ENCODE assay signal across 34 cellular contexts in genomic region chr17:8254881-8255280, GRCh38.
"Had no signal": no experiment of that assay in that cellular context is flagged by ENCODE, and none has a peak within 500 bp of the region (broad histone marks: within the 10 kb centered on the region; RNA-seq: fewer than 3 reads in every experiment).

No MANE protein-coding gene starts in this region.

- H3K27ac ChIP-seq: KMS-11 had no signal

- H3K4me2 ChIP-seq: KMS-11 had no signal

- H3K9ac ChIP-seq: KMS-11 had no signal

- DNase-seq: Karpas-422, Kasumi-1, MM.1S, MV-4-11, NCI-H1048, NCI-H1092, NCI-H1092 treated with DMSO at 0.1 percent for 48 hours, NCI-H1105, NCI-H1105 treated with DMSO at 0.1 percent for 48 hours, NCI-H1417, NCI-H1417 treated with DMSO at 0.1 percent for 48 hours, NCI-H1436, NCI-H1436 treated with DMSO at 0.1 percent for 48 hours, NCI-H146, NCI-H1694, NCI-H1694 treated with DMSO at 0.1 percent for 48 hours, NCI-H187, NCI-H187 treated with DMSO at 0.1 percent for 48 hours, NCI-H1930, NCI-H2029, NCI-H2029 treated with DMSO at 0.1 percent for 48 hours, NCI-H2081, NCI-H2081 treated with DMSO at 0.1 percent for 48 hours, NCI-H2107, NCI-H2171, NCI-H2227 treated with DMSO at 0.1 percent for 48 hours, NCI-H226, NCI-H345, NCI-H446, NCI-H446 treated with DMSO at 0.1 percent for 48 hours, NCI-H510A, NCI-H510A treated with DMSO at 0.1 percent for 48 hours, NCI-H524 had no signal
